Comparison of ENCODE assay signal across 11 cellular contexts in the genomic region with DNA sequence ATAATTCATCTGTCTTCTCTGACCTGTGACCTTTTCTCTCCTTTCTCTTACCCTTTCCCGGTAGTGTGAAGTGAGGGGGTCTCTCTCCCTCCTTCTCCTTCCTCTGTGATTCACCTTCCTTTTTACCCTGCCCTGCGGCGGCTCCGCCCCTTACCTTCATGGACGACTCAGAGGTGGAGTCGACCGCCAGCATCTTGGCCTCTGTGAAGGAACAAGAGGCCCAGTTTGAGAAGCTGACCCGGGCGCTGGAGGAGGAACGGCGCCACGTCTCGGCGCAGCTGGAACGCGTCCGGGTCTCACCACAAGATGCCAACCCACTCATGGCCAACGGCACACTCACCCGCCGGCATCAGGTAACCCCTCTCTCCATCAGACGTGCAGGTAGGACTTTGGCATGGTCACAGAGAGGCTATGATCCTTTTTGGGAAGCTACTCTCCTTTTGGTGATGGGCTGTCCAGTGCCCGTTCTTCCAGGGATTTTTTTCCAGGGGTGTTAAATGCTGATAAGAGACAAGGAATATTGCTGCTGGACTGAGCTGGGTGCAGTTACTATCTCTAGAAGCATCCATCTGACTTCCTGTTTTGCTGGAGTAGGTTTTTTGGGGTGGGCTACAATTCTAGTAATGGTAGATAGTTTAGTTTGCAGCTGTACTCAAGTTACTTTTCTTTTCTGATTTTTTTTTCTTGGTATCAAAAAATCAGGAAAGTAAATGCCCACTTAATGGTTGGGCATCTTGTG. TPM values are rescaled to one million over a fixed set of nuclear protein-coding genes. Genes with fewer than 3 reads are reported as not detected.
DNase-seq lines count a peak whose midpoint lies in the region; ATAC-seq, FAIRE-seq and TF ChIP-seq lines count a peak whose summit lies in the region.
"Had no signal": no experiment of that assay in that cellular context is flagged by ENCODE, and none has a peak within 500 bp of the region (broad histone marks: within the 10 kb centered on the region; RNA-seq: fewer than 3 reads in every experiment).

No MANE protein-coding gene starts in this region.

- H3K9me3 Mint-ChIP-seq in GM23338: no peaks in the 10 kb centered on the region
- H3K9me3 Mint-ChIP-seq in stimulated activated effector memory CD8-positive, alpha-beta T cell treated with anti-CD3 and anti-CD28 coated beads, Interleukin-12 subunit alpha, Interleukin-12 subunit beta, amount 100 ng/mL, for 72 hours: no peaks in the 10 kb centered on the region

- H4K20me1 ChIP-seq in GM23338 (replicated peaks; ENCODE audit: insufficient read depth): peaks cover 26% of the 10 kb centered on the region

- H3K9me3 ChIP-seq in esophagus (ENCODE audit: control insufficient read depth in 2 of 2, insufficient read depth in 1 of 2, low read depth in 1 of 2, low read length in 1 of 2): no peaks in the 10 kb centered on the region
- H3K9me3 ChIP-seq in body of pancreas: no peaks in the 10 kb centered on the region

- H3K36me3 Mint-ChIP-seq in GM23338 (ENCODE audit: low read depth): peaks cover 37% of the 10 kb centered on the region
- peaks cover 9% of the 10 kb centered on the region for H3K36me3 Mint-ChIP-seq in stimulated activated effector memory CD8-positive, alpha-beta T cell treated with anti-CD3 and anti-CD28 coated beads, Interleukin-12 subunit alpha, Interleukin-12 subunit beta, amount 100 ng/mL, for 72 hours

- H3K36me3 ChIP-seq in GM23338 (ENCODE audit: insufficient read depth) (peaks cover 24% of the 10 kb centered on the region), esophagus (ENCODE audit: control insufficient read depth in 2 of 2, insufficient read depth in 2 of 2, low read length in 1 of 2) (peaks cover 13% of the 10 kb centered on the region in 2 donors), body of pancreas (replicated peaks in 1 of 2; ENCODE audit: insufficient read depth in 1 of 2, low read depth in 2 of 2) (peaks cover 2 to 9% of the 10 kb centered on the region in 2 donors)

- WGBS in esophagus, 2 donors: 84 to 88% methylated on average over 22 of the region's 22 CpGs
- 88 to 90% methylated on average over 21 to 22 of the region's 22 CpGs for WGBS in body of pancreas, 2 donors

- TF ChIP-seq POLR2A in body of pancreas (IDR thresholded peaks at IDR 0.05): no peak

- no peak for DNase-seq in GM23338 (ENCODE audit: low spot score)
- DNase-seq in RCC 7860 (ENCODE audit: low spot score): peak; percentile 46
- no peak for DNase-seq in stimulated activated effector memory CD8-positive, alpha-beta T cell treated with anti-CD3 and anti-CD28 coated beads, Interleukin-12 subunit alpha, Interleukin-12 subunit beta, amount 100 ng/mL, for 72 hours (ENCODE audit: low spot score in 2 of 2)
- no peak for DNase-seq in body of pancreas
- no peak for DNase-seq in NCI-H748 treated with DMSO at 0.1 percent for 48 hours (lab: John Stamatoyannopoulos, UW)
- DNase-seq: NCI-H1048, SW 1271 had no signal

- peak overlapping the region; percentile 78 for H3K27ac Mint-ChIP-seq in GM23338
- H3K27ac Mint-ChIP-seq in stimulated activated effector memory CD8-positive, alpha-beta T cell treated with anti-CD3 and anti-CD28 coated beads, Interleukin-12 subunit alpha, Interleukin-12 subunit beta, amount 100 ng/mL, for 72 hours: peak overlapping the region; percentile 84

- H3K27me3 Mint-ChIP-seq in GM23338 (ENCODE audit: insufficient read depth, low read depth, poor library complexity): peaks cover 3% of the 10 kb centered on the region

- H3K4me3 ChIP-seq in GM23338: no peak overlapping the region
- no peak overlapping the region for H3K4me3 ChIP-seq in esophagus (ENCODE audit: low read depth in 1 of 2, low read length in 2 of 2)
- H3K4me3 ChIP-seq in body of pancreas: no peak overlapping the region
- H3K4me3 ChIP-seq: cardiac muscle cell had no signal

- peaks cover 32% of the 10 kb centered on the region for H3K4me1 ChIP-seq in GM23338 (ENCODE audit: insufficient read depth)
- H3K4me1 ChIP-seq in esophagus (ENCODE audit: control insufficient read depth in 2 of 2, insufficient read depth in 2 of 2, low read length in 1 of 2): peaks cover 5 to 9% of the 10 kb centered on the region in 2 donors
- peaks cover 67% of the 10 kb centered on the region for H3K4me1 ChIP-seq in body of pancreas

- H3K79me2 ChIP-seq in GM23338 (replicated peaks; ENCODE audit: insufficient read depth): peaks cover 95% of the 10 kb centered on the region

- H3K4me1 Mint-ChIP-seq in GM23338: peaks cover 37% of the 10 kb centered on the region
- peaks cover 30% of the 10 kb centered on the region for H3K4me1 Mint-ChIP-seq in stimulated activated effector memory CD8-positive, alpha-beta T cell treated with anti-CD3 and anti-CD28 coated beads, Interleukin-12 subunit alpha, Interleukin-12 subunit beta, amount 100 ng/mL, for 72 hours

- H3K27me3 ChIP-seq in GM23338 (ENCODE audit: insufficient read depth): no peaks in the 10 kb centered on the region
- no peaks in the 10 kb centered on the region for H3K27me3 ChIP-seq in esophagus (ENCODE audit: control insufficient read depth in 1 of 2, insufficient read depth in 2 of 2, low read length in 2 of 2)
- no peaks in the 10 kb centered on the region for H3K27me3 ChIP-seq in body of pancreas
- H3K27me3 ChIP-seq: cardiac muscle cell had no signal

- H3F3A ChIP-seq in GM23338 (replicated peaks; ENCODE audit: low read depth): peaks cover 8% of the 10 kb centered on the region; the same call in 1 of the 2 replicates

- intact Hi-C loops in body of pancreas (cut with DNase I): no loop called here

- peak; percentile 21; the same call in 2 of the 3 replicates for ATAC-seq in GM23338
- ATAC-seq in stimulated activated effector memory CD8-positive, alpha-beta T cell treated with anti-CD3 and anti-CD28 coated beads, Interleukin-12 subunit alpha, Interleukin-12 subunit beta, amount 100 ng/mL, for 72 hours: no peak
- ATAC-seq in body of pancreas: no peak
- no peak for ATAC-seq in HG02623 (IDR thresholded peaks at IDR 0.05; ENCODE audit: unreplicated experiment)

- H3K27ac ChIP-seq in GM23338 (ENCODE audit: low read depth) (peak overlapping the region; percentile 79), esophagus (ENCODE audit: low read depth in 2 of 2, low read length in 1 of 2) (peak overlapping the region; percentile 51 to 85), body of pancreas (peak overlapping the region in 2 of 4 donors; percentile 54 to 79)
- H3K27ac ChIP-seq: cardiac muscle cell had no signal

- H3K9me2 ChIP-seq in GM23338 (ENCODE audit: insufficient read depth): no peaks in the 10 kb centered on the region

- TF ChIP-seq CTCF in GM23338 (conservative IDR thresholded peaks at IDR 0.05; ENCODE audit: low read depth in 2 of 2): no peak
- TF ChIP-seq CTCF in body of pancreas (IDR thresholded peaks at IDR 0.05): no peak

- FAIRE-seq in RCC 7860 (lab: Jason Lieb, UNC): no peak
- FAIRE-seq: islet of Langerhans had no signal

- no peak overlapping the region for H3K4me3 Mint-ChIP-seq in GM23338
- peak overlapping the region; percentile 59 for H3K4me3 Mint-ChIP-seq in stimulated activated effector memory CD8-positive, alpha-beta T cell treated with anti-CD3 and anti-CD28 coated beads, Interleukin-12 subunit alpha, Interleukin-12 subunit beta, amount 100 ng/mL, for 72 hours

- H2AFZ ChIP-seq in GM23338: no peak overlapping the region

- H3K4me2 ChIP-seq in GM23338: no peak overlapping the region

TF ChIP-seq in GM23338, 12 proteins besides CTCF, POLR2A, EP300 and RAD21:
- TF ChIP-seq EZH2phosphoT487 (IDR thresholded peaks at IDR 0.05; ENCODE audit: unreplicated experiment) (no peak), STAT1 (IDR thresholded peaks at IDR 0.05; ENCODE audit: unreplicated experiment) (no peak), ZNF114 (CRISPR knock-in tag; IDR thresholded peaks at IDR 0.05) (no peak), EZH2 (IDR thresholded peaks at IDR 0.05; ENCODE audit: low read depth, unreplicated experiment) (no peak), JUNB (IDR thresholded peaks at IDR 0.05; ENCODE audit: unreplicated experiment) (no peak), NANOG (IDR thresholded peaks at IDR 0.05; ENCODE audit: borderline replicate concordance) (no peak)
- TF ChIP-seq, protein P1, sequence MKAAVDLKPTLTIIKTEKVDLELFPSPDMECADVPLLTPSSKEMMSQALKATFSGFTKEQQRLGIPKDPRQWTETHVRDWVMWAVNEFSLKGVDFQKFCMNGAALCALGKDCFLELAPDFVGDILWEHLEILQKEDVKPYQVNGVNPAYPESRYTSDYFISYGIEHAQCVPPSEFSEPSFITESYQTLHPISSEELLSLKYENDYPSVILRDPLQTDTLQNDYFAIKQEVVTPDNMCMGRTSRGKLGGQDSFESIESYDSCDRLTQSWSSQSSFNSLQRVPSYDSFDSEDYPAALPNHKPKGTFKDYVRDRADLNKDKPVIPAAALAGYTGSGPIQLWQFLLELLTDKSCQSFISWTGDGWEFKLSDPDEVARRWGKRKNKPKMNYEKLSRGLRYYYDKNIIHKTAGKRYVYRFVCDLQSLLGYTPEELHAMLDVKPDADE (IDR thresholded peaks at IDR 0.05): no peak

RNA-seq across cellular contexts. Expression of a gene that starts 29.9 kb away (rescaled TPM):
- 136 and 148 TPM in 2 replicates for total RNA-seq in GM23338 (2014; rRNA removed; shearing (Covaris generic))
- polyA plus RNA-seq in GM23338 (2016; fragmentation: Nextera tagmentation; extraction: Ambion mirVana): 37.0 and 39.1 TPM in 2 replicates
- 100 to 1,000 TPM in 1 of 2 donors, 10 to 100 TPM in 1; 89.7 to 125 TPM for polyA plus RNA-seq in esophagus
- 100 to 1,000 TPM; 115 to 178 TPM for total RNA-seq in body of pancreas

RNA-seq across cellular contexts. Expression of a gene that starts 39.9 kb away (rescaled TPM):
- 0.08 TPM in 1 of 2 replicates, not detected in the other for total RNA-seq in GM23338 (2014; rRNA removed; shearing (Covaris generic))
- polyA plus RNA-seq in GM23338 (2016; fragmentation: Nextera tagmentation; extraction: Ambion mirVana) (0.29 and 0.31 TPM in 2 replicates), esophagus (under 1 TPM in 1 of 2 donors, not detected in 1; 0.02 TPM)
- not detected for total RNA-seq in body of pancreas
- total RNA-seq: cardiac muscle cell had no signal

RNA-seq across cellular contexts. Expression of a gene that starts 50.2 kb away (rescaled TPM):
- 282 and 311 TPM in 2 replicates for total RNA-seq in GM23338 (2014; rRNA removed; shearing (Covaris generic))
- polyA plus RNA-seq in GM23338 (2016; fragmentation: Nextera tagmentation; extraction: Ambion mirVana) (363 and 379 TPM in 2 replicates), esophagus (100 to 1,000 TPM in 1 of 2 donors, 10 to 100 TPM in 1; 87.4 to 115 TPM)
- total RNA-seq in body of pancreas: 100 to 1,000 TPM in 1 of 2 donors, 10 to 100 TPM in 1; 86.1 to 157 TPM
